Comparison of ENCODE assay signal across 1 cellular context in the genomic region with DNA sequence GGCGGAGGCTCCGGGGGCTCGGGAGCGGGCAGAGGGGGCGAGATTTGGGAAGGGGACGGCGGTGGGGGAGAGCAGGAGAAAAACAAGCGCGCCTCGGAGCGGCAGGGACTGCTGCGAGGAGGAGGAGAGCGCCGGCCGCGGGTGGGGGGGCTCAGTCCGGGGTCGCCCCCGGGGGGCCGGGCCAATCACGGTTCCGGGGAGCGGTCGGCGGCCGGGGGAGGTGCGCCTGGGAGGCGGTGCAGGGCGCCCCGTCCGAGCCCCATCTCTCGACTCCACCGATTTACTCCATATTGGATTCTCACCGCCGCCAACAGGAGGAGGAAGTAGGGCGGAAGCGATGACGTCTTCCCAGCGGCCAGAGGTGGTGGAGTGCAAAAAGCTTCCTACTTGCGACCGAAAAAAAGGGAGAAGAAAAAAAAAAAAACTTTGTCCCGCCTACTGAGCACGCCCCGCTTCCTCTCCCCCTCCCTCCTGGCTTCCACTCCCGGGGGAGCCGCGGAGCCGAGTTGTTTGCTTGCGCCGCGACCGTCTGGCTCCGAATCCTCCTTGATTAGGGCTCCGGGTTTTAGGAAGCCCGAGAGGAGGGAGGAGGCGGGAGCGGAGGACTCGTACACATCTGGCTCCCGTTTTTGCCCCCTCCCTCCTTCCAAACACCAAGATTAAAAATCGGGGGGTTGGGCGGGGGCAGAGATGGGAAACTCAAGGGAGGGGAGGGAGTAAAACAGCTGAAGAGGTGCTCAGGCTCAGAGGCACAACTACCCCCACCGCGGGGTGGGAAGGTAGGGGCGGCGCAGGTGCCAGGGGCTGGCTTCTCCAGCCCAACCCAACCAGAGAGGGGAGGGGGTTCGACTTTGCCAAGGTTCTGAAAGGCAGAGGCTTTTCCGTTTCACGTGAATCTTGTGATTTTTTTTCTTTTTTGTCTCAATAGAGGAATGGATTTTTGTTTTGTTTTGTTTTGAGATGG.
TF ChIP-seq lines count a peak whose summit lies in the region.

A gene with protein sequence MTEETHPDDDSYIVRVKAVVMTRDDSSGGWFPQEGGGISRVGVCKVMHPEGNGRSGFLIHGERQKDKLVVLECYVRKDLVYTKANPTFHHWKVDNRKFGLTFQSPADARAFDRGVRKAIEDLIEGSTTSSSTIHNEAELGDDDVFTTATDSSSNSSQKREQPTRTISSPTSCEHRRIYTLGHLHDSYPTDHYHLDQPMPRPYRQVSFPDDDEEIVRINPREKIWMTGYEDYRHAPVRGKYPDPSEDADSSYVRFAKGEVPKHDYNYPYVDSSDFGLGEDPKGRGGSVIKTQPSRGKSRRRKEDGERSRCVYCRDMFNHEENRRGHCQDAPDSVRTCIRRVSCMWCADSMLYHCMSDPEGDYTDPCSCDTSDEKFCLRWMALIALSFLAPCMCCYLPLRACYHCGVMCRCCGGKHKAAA (minus strand): TSS at position 373 of the 964 bp plus-strand sequence. CDS start 612 bp downstream, outside the sequence.

TF ChIP-seq in HepG2, 621 proteins besides CTCF, POLR2A, EP300 and RAD21 (continued from another document and continues in another):
- TF ChIP-seq ZHX2 (IDR thresholded peaks at IDR 0.05; ENCODE audit: low read depth) (peak; percentile 69; the same call in 1 of the 2 replicates), ZHX2 (CRISPR knock-in tag; IDR thresholded peaks at IDR 0.05; ENCODE audit: borderline replicate concordance) (no peak), ZNF552 (CRISPR knock-in tag; IDR thresholded peaks at IDR 0.05; ENCODE audit: borderline replicate concordance) (0 out of 2 replicates have a peak, but pooled peaks have one; percentile 58), ZNF326 (CRISPR knock-in tag; IDR thresholded peaks at IDR 0.05; ENCODE audit: borderline replicate concordance) (no peak), ATF7 (IDR thresholded peaks at IDR 0.05) (peak; percentile 96), ATF7 (CRISPR knock-in tag; IDR thresholded peaks at IDR 0.05) (peak; percentile 97), DRAP1 (CRISPR knock-in tag; IDR thresholded peaks at IDR 0.05) (peak; percentile 90), TGIF2 (CRISPR knock-in tag; IDR thresholded peaks at IDR 0.05) (peak; percentile 49; the same call in 1 of the 2 replicates), ZNF75D (CRISPR knock-in tag; IDR thresholded peaks at IDR 0.05; ENCODE audit: borderline replicate concordance) (peak; percentile 84; the same call in 1 of the 2 replicates), MAFK (conservative IDR thresholded peaks at IDR 0.05 in 1 of 2, IDR thresholded peaks at IDR 0.05 in 1 of 2; ENCODE audit: low read length in 2 of 2) (0 out of 4 replicates have a peak, but pooled peaks of 1 of the 2 experiments have one; percentile 5), JDP2 (CRISPR knock-in tag; IDR thresholded peaks at IDR 0.05; ENCODE audit: borderline replicate concordance) (no peak), ZBTB1 (CRISPR knock-in tag; IDR thresholded peaks at IDR 0.05; ENCODE audit: borderline replicate concordance) (no peak), SAP130 (CRISPR knock-in tag; IDR thresholded peaks at IDR 0.05; ENCODE audit: low read depth) (peak; percentile 95), ZNF34 (CRISPR knock-in tag; IDR thresholded peaks at IDR 0.05; ENCODE audit: borderline replicate concordance) (peak; percentile 98), MTERF4 (CRISPR knock-in tag; IDR thresholded peaks at IDR 0.05) (no peak; the same call in 1 of the 2 replicates), TBX2 (CRISPR knock-in tag; IDR thresholded peaks at IDR 0.05; ENCODE audit: borderline replicate concordance) (peak; percentile 69), DZIP1 (CRISPR knock-in tag; IDR thresholded peaks at IDR 0.05) (no peak), ZNF451 (CRISPR knock-in tag; IDR thresholded peaks at IDR 0.05) (peak; percentile 66; the same call in 1 of the 2 replicates), ZNF10 (CRISPR knock-in tag; IDR thresholded peaks at IDR 0.05; ENCODE audit: borderline replicate concordance, low read depth) (no peak), ZMYM2 (CRISPR knock-in tag; IDR thresholded peaks at IDR 0.05) (peak; percentile 84), ZBTB43 (CRISPR knock-in tag; conservative IDR thresholded peaks at IDR 0.05) (no peak), NCOR1 (IDR thresholded peaks at IDR 0.05; ENCODE audit: borderline replicate concordance, low read length) (peak; percentile 71; the same call in 1 of the 2 replicates), ZNF556 (CRISPR knock-in tag; IDR thresholded peaks at IDR 0.05; ENCODE audit: borderline replicate concordance) (0 out of 2 replicates have a peak, but pooled peaks have one; percentile 95), RERE (CRISPR knock-in tag; IDR thresholded peaks at IDR 0.05; ENCODE audit: low read depth) (peak; percentile 80; the same call in 1 of the 2 replicates), MXI1 (IDR thresholded peaks at IDR 0.05; ENCODE audit: borderline replicate concordance, low read depth, low read length) (peak; percentile 78; the same call in 2 of the 3 replicates), NCOA5 (CRISPR knock-in tag; IDR thresholded peaks at IDR 0.05) (no peak)
- TF ChIP-seq, protein P1, sequence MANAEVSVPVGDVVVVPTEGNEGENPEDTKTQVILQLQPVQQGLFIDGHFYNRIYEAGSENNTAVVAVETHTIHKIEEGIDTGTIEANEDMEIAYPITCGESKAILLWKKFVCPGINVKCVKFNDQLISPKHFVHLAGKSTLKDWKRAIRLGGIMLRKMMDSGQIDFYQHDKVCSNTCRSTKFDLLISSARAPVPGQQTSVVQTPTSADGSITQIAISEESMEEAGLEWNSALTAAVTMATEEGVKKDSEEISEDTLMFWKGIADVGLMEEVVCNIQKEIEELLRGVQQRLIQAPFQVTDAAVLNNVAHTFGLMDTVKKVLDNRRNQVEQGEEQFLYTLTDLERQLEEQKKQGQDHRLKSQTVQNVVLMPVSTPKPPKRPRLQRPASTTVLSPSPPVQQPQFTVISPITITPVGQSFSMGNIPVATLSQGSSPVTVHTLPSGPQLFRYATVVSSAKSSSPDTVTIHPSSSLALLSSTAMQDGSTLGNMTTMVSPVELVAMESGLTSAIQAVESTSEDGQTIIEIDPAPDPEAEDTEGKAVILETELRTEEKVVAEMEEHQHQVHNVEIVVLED (CRISPR knock-in tag; IDR thresholded peaks at IDR 0.05; ENCODE audit: borderline replicate concordance): peak; percentile 77; the same call in 1 of the 2 replicates
